Comparison of ENCODE assay signal across 1 cellular context in genomic region chr5:43040287-43041098, GRCh38.
A peak's percentile ranks its signal among the peaks of the same experiment; 100 is the strongest.
TF ChIP-seq lines count a peak whose summit lies in the region.

Gene ANXA2R (minus strand): TSS chr5:43040319. CDS start chr5:43040046, 273 bp downstream.

TF ChIP-seq in HEK293, 187 proteins besides CTCF, POLR2A, EP300 and RAD21 (continued from another document):
- peak; percentile 56; the same call in 1 of the 2 replicates for TF ChIP-seq ZNF449 (tag by site-specific recombination; IDR thresholded peaks at IDR 0.05)
- no peak for TF ChIP-seq ZNF513 (tag by site-specific recombination; IDR thresholded peaks at IDR 0.05)
- TF ChIP-seq HIC1 (tag by site-specific recombination; IDR thresholded peaks at IDR 0.05): peak; percentile 95
- TF ChIP-seq ZNF26 (tag by site-specific recombination; IDR thresholded peaks at IDR 0.05): no peak
- peak; percentile 49; the same call in 1 of the 2 replicates for TF ChIP-seq ZNF629 (tag by site-specific recombination; IDR thresholded peaks at IDR 0.05)
- no peak for TF ChIP-seq ZNF248 (tag by site-specific recombination; IDR thresholded peaks at IDR 0.05)
- TF ChIP-seq SP2 (tag by site-specific recombination; IDR thresholded peaks at IDR 0.05): peak; percentile 25; the same call in 1 of the 2 replicates
- TF ChIP-seq GLI4 (tag by site-specific recombination; IDR thresholded peaks at IDR 0.05): no peak
- TF ChIP-seq YY2 (tag by site-specific recombination; IDR thresholded peaks at IDR 0.05): no peak
- TF ChIP-seq ZNF155 (tag by site-specific recombination; IDR thresholded peaks at IDR 0.05): no peak
- TF ChIP-seq ZNF560 (tag by site-specific recombination; IDR thresholded peaks at IDR 0.05; ENCODE audit: borderline replicate concordance): no peak
- TF ChIP-seq ZNF660 (tag by site-specific recombination; IDR thresholded peaks at IDR 0.05): peak; percentile 68; the same call in 1 of the 2 replicates
- no peak for TF ChIP-seq ZNF292 (tag by site-specific recombination; IDR thresholded peaks at IDR 0.05; ENCODE audit: borderline replicate concordance, low read depth)
- TF ChIP-seq TRIM28 (IDR thresholded peaks at IDR 0.05; ENCODE audit: borderline replicate concordance, low read length): peak; percentile 84; the same call in 1 of the 2 replicates
- TF ChIP-seq ZBTB10 (tag by site-specific recombination; IDR thresholded peaks at IDR 0.05): peak; percentile 70; the same call in 1 of the 2 replicates
- TF ChIP-seq MYNN (tag by site-specific recombination; IDR thresholded peaks at IDR 0.05; ENCODE audit: borderline replicate concordance): no peak
- TF ChIP-seq OSR2 (tag by site-specific recombination; IDR thresholded peaks at IDR 0.05): no peak; the same call in 1 of the 2 replicates
- TF ChIP-seq ZNF324 (tag by site-specific recombination; IDR thresholded peaks at IDR 0.05): peak; percentile 59; the same call in 1 of the 2 replicates
- no peak for TF ChIP-seq ZNF830 (tag by site-specific recombination; IDR thresholded peaks at IDR 0.05; ENCODE audit: low read depth)
- TF ChIP-seq RBAK (tag by site-specific recombination; IDR thresholded peaks at IDR 0.05): no peak
- TF ChIP-seq ZEB2 (tag by site-specific recombination; IDR thresholded peaks at IDR 0.05): peak; percentile 84
- TF ChIP-seq HOXD13 (CRISPR knock-in tag; IDR thresholded peaks at IDR 0.05; ENCODE audit: borderline replicate concordance): 0 out of 2 replicates have a peak, but pooled peaks have one; percentile 46
TF ChIP-seq in HEK293: peak in this region for 55.
